Comparison of ENCODE assay signal across 8 cellular contexts in genomic region chr5:151150484-151151262, GRCh38. TPM values are rescaled to one million over a fixed set of nuclear protein-coding genes. Genes with fewer than 3 reads are reported as not detected.
DNase-seq lines count a peak whose midpoint lies in the region; ATAC-seq and TF ChIP-seq lines count a peak whose summit lies in the region.

No MANE protein-coding gene starts in this region.

- H3K4me2 ChIP-seq in Loucy (ENCODE audit: low read depth, low read length, poor library complexity, severe bottlenecking) (peak overlapping the region; percentile 98), parathyroid adenoma (ENCODE audit: low read length) (peak overlapping the region; percentile 20)

- H3K9me3 Mint-ChIP-seq in activated CD8-positive, alpha-beta memory T cell treated with anti-CD3 and anti-CD28 coated beads, Interleukin-2, amount 10 ng/mL, durations not matched to agents 7 days and 5 days (ENCODE audit: low read depth): no peaks in the 10 kb centered on the region

- H2AFZ ChIP-seq in Loucy (ENCODE audit: low read length): no peak overlapping the region
- peak overlapping the region; percentile 57 for H2AFZ ChIP-seq in parathyroid adenoma

- H3K4me1 ChIP-seq in Loucy (ENCODE audit: insufficient read depth, low read length, poor library complexity, severe bottlenecking) (peaks cover 80% of the 10 kb centered on the region), esophagus squamous epithelium (peaks cover 30 to 91% (median 62%) of the 10 kb centered on the region in 3 donors), parathyroid adenoma (peaks cover 24% of the 10 kb centered on the region)

- H3K36me3 ChIP-seq in Loucy (ENCODE audit: insufficient read depth, low read length) (peaks cover 24% of the 10 kb centered on the region), esophagus squamous epithelium (peaks cover 0 to 10% (median 0%) of the 10 kb centered on the region in 3 donors), parathyroid adenoma (ENCODE audit: control insufficient read depth, insufficient read depth, low read length) (no peaks in the 10 kb centered on the region)

- H3F3A ChIP-seq in Loucy (ENCODE audit: low read depth): peaks cover 9% of the 10 kb centered on the region

- peak overlapping the region; percentile 62 for H3K4me3 Mint-ChIP-seq in activated CD8-positive, alpha-beta memory T cell treated with anti-CD3 and anti-CD28 coated beads, Interleukin-2, amount 10 ng/mL, durations not matched to agents 7 days and 5 days

- H3K79me2 ChIP-seq in Loucy (ENCODE audit: insufficient read depth, low read length): peaks cover 96% of the 10 kb centered on the region
- peaks cover 69% of the 10 kb centered on the region for H3K79me2 ChIP-seq in parathyroid adenoma

- peaks cover 24% of the 10 kb centered on the region for H4K20me1 ChIP-seq in Loucy (ENCODE audit: insufficient read depth, low read length, poor library complexity, severe bottlenecking)

- no peaks in the 10 kb centered on the region for H3K9me3 ChIP-seq in Loucy (ENCODE audit: insufficient read depth, low read depth, low read length)
- H3K9me3 ChIP-seq in esophagus squamous epithelium: no peaks in the 10 kb centered on the region
- H3K9me3 ChIP-seq in parathyroid adenoma (ENCODE audit: control insufficient read depth, low read length): no peaks in the 10 kb centered on the region

- ATAC-seq in GM21515 (IDR thresholded peaks at IDR 0.05; ENCODE audit: unreplicated experiment) (peak; percentile 48), GM18520 (IDR thresholded peaks at IDR 0.05; ENCODE audit: unreplicated experiment) (no peak)
- peak; percentile 74 for ATAC-seq in activated CD8-positive, alpha-beta memory T cell treated with anti-CD3 and anti-CD28 coated beads, Interleukin-2, amount 10 ng/mL, durations not matched to agents 7 days and 5 days

- H3K27me3 Mint-ChIP-seq in activated CD8-positive, alpha-beta memory T cell treated with anti-CD3 and anti-CD28 coated beads, Interleukin-2, amount 10 ng/mL, durations not matched to agents 7 days and 5 days: no peaks in the 10 kb centered on the region

- H3K27me3 ChIP-seq in Loucy (ENCODE audit: insufficient read depth, low read length, poor library complexity, severe bottlenecking) (no peaks in the 10 kb centered on the region), esophagus squamous epithelium (no peaks in the 10 kb centered on the region), parathyroid adenoma (ENCODE audit: control insufficient read depth, insufficient read depth, low read length) (no peaks in the 10 kb centered on the region)

- H3K4me1 Mint-ChIP-seq in activated CD8-positive, alpha-beta memory T cell treated with anti-CD3 and anti-CD28 coated beads, Interleukin-2, amount 10 ng/mL, durations not matched to agents 7 days and 5 days: peaks cover 86% of the 10 kb centered on the region

- no peak for TF ChIP-seq POLR2A in esophagus squamous epithelium (IDR thresholded peaks at IDR 0.05)

- TF ChIP-seq CTCF in Loucy (conservative IDR thresholded peaks at IDR 0.05; ENCODE audit: low read length): no peak
- TF ChIP-seq CTCF in esophagus squamous epithelium (IDR thresholded peaks at IDR 0.05): no peak
- TF ChIP-seq CTCF in parathyroid adenoma (IDR thresholded peaks at IDR 0.05): no peak

- H3K36me3 Mint-ChIP-seq in activated CD8-positive, alpha-beta memory T cell treated with anti-CD3 and anti-CD28 coated beads, Interleukin-2, amount 10 ng/mL, durations not matched to agents 7 days and 5 days: peaks cover 62% of the 10 kb centered on the region

- H3K9ac ChIP-seq in Loucy (ENCODE audit: low read depth, low read length, poor library complexity, severe bottlenecking) (peak overlapping the region; percentile 76), parathyroid adenoma (no peak overlapping the region)

- H3K27ac Mint-ChIP-seq in activated CD8-positive, alpha-beta memory T cell treated with anti-CD3 and anti-CD28 coated beads, Interleukin-2, amount 10 ng/mL, durations not matched to agents 7 days and 5 days: peak overlapping the region; percentile 89

- CTCF ChIA-PET in activated CD8-positive, alpha-beta memory T cell treated with anti-CD3 and anti-CD28 coated beads, Interleukin-2, amount 10 ng/mL, durations not matched to agents 7 days and 5 days (lab: Charles Lee): interaction anchor here (0.7 to 19.8 kb wide), 12 partner anchors 7 to 367 kb away, joined by 3 to 205 read pairs (median 4); partner anchors contain the start of gene ANXA6

- intact Hi-C loops in esophagus squamous epithelium (cut with DNase I): no loop called here

- DNase-seq in ELR (ENCODE audit: low read depth): peak; percentile 20
- DNase-seq in activated CD8-positive, alpha-beta memory T cell treated with anti-CD3 and anti-CD28 coated beads, Interleukin-2, amount 10 ng/mL, durations not matched to agents 7 days and 5 days: peak; percentile 92
- no peak for DNase-seq in esophagus squamous epithelium (lab: John Stamatoyannopoulos, UW)
- no peak for DNase-seq in OCI-M2 (lab: John Stamatoyannopoulos, UW; ENCODE audit: unreplicated experiment)

- WGBS in esophagus squamous epithelium, 2 donors: 29 to 63% methylated on average over 2 to 5 of the region's 5 CpGs

- H3K4me3 ChIP-seq in Loucy (ENCODE audit: low read length, poor library complexity, severe bottlenecking): peak overlapping the region; percentile 95
- H3K4me3 ChIP-seq in esophagus squamous epithelium: peak overlapping the region in 1 of 4 donors; percentile 10
- H3K4me3 ChIP-seq in parathyroid adenoma (ENCODE audit: low read depth, low read length): no peak overlapping the region

- H3K27ac ChIP-seq in esophagus squamous epithelium: peak overlapping the region; percentile 44 to 83 (median 61)
- peak overlapping the region; percentile 81 for H3K27ac ChIP-seq in parathyroid adenoma

- H3K9me2 ChIP-seq in Loucy (replicated peaks; ENCODE audit: low read depth, low read length): no peaks in the 10 kb centered on the region

RNA-seq across cellular contexts. Expression of gene ANXA6, which starts 6.9 kb away (rescaled TPM):
- 100 to 1,000 TPM; 623 to 640 TPM for total RNA-seq in activated CD8-positive, alpha-beta memory T cell treated with anti-CD3 and anti-CD28 coated beads, Interleukin-2, amount 10 ng/mL, durations not matched to agents 7 days and 5 days
- total RNA-seq in esophagus squamous epithelium: 10 to 100 TPM in 3 of 4 donors, 1 to 10 TPM in 1; 8.6 to 80.3 (median 24.9) TPM

Comparison
In these comparisons a context has a peak if more than half of its experiments do, and no peak if none do; other contexts are left out.
1. DNase-seq: peak in ELR (single experiment) and activated CD8-positive, alpha-beta memory T cell treated with anti-CD3 and anti-CD28 coated beads, Interleukin-2, amount 10 ng/mL, durations not matched to agents 7 days and 5 days (single experiment); none in esophagus squamous epithelium (single experiment) and OCI-M2 (single experiment).
2. RNA of gene ANXA6, which starts 6.9 kb away (total RNA-seq): 623 to 640 TPM in activated CD8-positive, alpha-beta memory T cell treated with anti-CD3 and anti-CD28 coated beads, Interleukin-2, amount 10 ng/mL, durations not matched to agents 7 days and 5 days; 8.6 to 80.3 TPM in esophagus squamous epithelium; every median in the first group is over 4 times any median in the second.